9 cellular contexts compared by ENCODE assay signal in genomic region chr10:35447693-35448407, GRCh38.
DNase-seq lines count a peak whose midpoint lies in the region; ATAC-seq, FAIRE-seq and TF ChIP-seq lines count a peak whose summit lies in the region.
"Had no signal": no experiment of that assay in that cellular context is flagged by ENCODE, and none has a peak within 500 bp of the region (broad histone marks: within the 10 kb centered on the region; RNA-seq: fewer than 3 reads in every experiment).

No MANE protein-coding gene starts in this region.

- FAIRE-seq in endothelial cell of umbilical vein (lab: Jason Lieb, UNC) = peak; percentile 90

- H3K27ac Mint-ChIP-seq in T-helper 1 cell treated with Interleukin-12 subunit alpha and Interleukin-12 subunit beta and Interleukin-4 antibody, amounts not matched to agents 30 μg/mL and 1 μg/mL, for 36 hours = peak overlapping the region; percentile 81
- peak overlapping the region; percentile 91 for H3K27ac Mint-ChIP-seq in neural crest cell (ENCODE audit: unreplicated experiment)

- H3K4me2 ChIP-seq in HCT116 (ENCODE audit: low read length) (peak overlapping the region; percentile 69), endothelial cell of umbilical vein (ENCODE audit: insufficient read depth, low read length) (peak overlapping the region; percentile 88)

- peaks cover 22% of the 10 kb centered on the region for H3K9me3 Mint-ChIP-seq in T-helper 1 cell treated with Interleukin-12 subunit alpha and Interleukin-12 subunit beta and Interleukin-4 antibody, amounts not matched to agents 30 μg/mL and 1 μg/mL, for 36 hours
- peaks cover 14% of the 10 kb centered on the region for H3K9me3 Mint-ChIP-seq in neural crest cell

- H3K27me3 ChIP-seq in HCT116 (ENCODE audit: insufficient read depth, low read length) (no peaks in the 10 kb centered on the region), endothelial cell of umbilical vein (ENCODE audit: control insufficient read depth in 2 of 2, insufficient read depth in 2 of 2, low read length in 2 of 2) (no peaks in the 10 kb centered on the region)
- H3K27me3 ChIP-seq: cardiac muscle cell had no signal

- H3K4me1 ChIP-seq in HCT116 (ENCODE audit: control insufficient read depth in 1 of 2, insufficient read depth in 2 of 2, low read length in 2 of 2) = peaks cover 25 to 30% of the 10 kb centered on the region in 2 experiments
- peaks cover 61% of the 10 kb centered on the region for H3K4me1 ChIP-seq in endothelial cell of umbilical vein (ENCODE audit: control insufficient read depth, extremely low read depth, insufficient read depth, low read length)

- no peak overlapping the region for H2AFZ ChIP-seq in HCT116 (ENCODE audit: low read depth, low read length, poor library complexity, severe bottlenecking)
- H2AFZ ChIP-seq in endothelial cell of umbilical vein (ENCODE audit: low read depth, low read length) = no peak overlapping the region

- RAD21 ChIA-PET in HCT116 (lab: Charles Lee; ENCODE audit: low non-redundant PET in 1 of 2, low total read pairs in 2 of 2, uncharacterized antibody in 2 of 2, unreplicated experiment in 2 of 2) = no interaction called here

- H3K27me3 Mint-ChIP-seq in T-helper 1 cell treated with Interleukin-12 subunit alpha and Interleukin-12 subunit beta and Interleukin-4 antibody, amounts not matched to agents 30 μg/mL and 1 μg/mL, for 36 hours (ENCODE audit: low read depth) = no peaks in the 10 kb centered on the region
- no peaks in the 10 kb centered on the region for H3K27me3 Mint-ChIP-seq in neural crest cell (ENCODE audit: low read depth)

- no TSS peak for BruUV-seq in HCT116 (replicated peaks; lab: Mats Ljungman, UMichigan)
- BruUV-seq in endothelial cell of umbilical vein (replicated peaks; lab: Mats Ljungman, UMichigan) = TSS peak; percentile 92

- intact Hi-C loops in HCT116 (cut with micrococcal nuclease) = no loop called here
- intact Hi-C loops in endothelial cell of umbilical vein (cut with micrococcal nuclease) = loop anchor here (1.0 to 5.0 kb wide), 6 partner anchors 15 to 111 kb away; partner anchors contain the start of gene CCNY

- H4K20me1 ChIP-seq in HCT116 (ENCODE audit: insufficient read depth) (no peaks in the 10 kb centered on the region), endothelial cell of umbilical vein (replicated peaks; ENCODE audit: control insufficient read depth, extremely low read depth, insufficient read depth, low read length) (no peaks in the 10 kb centered on the region)

- dilution Hi-C loops in endothelial cell of umbilical vein (cut with MboI; ENCODE audit: extremely low pct_ligation_motif_present, low sequenced_read_pairs) = no loop called here

- H3K27ac ChIP-seq in HCT116 (ENCODE audit: low read depth, low read length) (peak overlapping the region; percentile 46), endothelial cell of umbilical vein (ENCODE audit: insufficient read depth, low read depth, low read length) (peak overlapping the region; percentile 97)
- H3K27ac ChIP-seq: cardiac muscle cell had no signal

- no peaks in the 10 kb centered on the region for H3K9me1 ChIP-seq in endothelial cell of umbilical vein (replicated peaks; ENCODE audit: control insufficient read depth, extremely low read depth, insufficient read depth, low read length)

- no peak for TF ChIP-seq POLR2A in HCT116 (IDR thresholded peaks at IDR 0.05; ENCODE audit: borderline replicate concordance, extremely low read depth, insufficient read depth, insufficient read length)
- TF ChIP-seq POLR2A in endothelial cell of umbilical vein (IDR thresholded peaks at IDR 0.05; ENCODE audit: low read depth, low read length) = no peak

- H3K9me3 ChIP-seq in HCT116 (ENCODE audit: control insufficient read depth in 1 of 2, insufficient read depth in 1 of 2, low read depth in 1 of 2, low read length in 2 of 2) (peaks cover 7 to 23% of the 10 kb centered on the region in 2 experiments; a peak in 2 of 4 replicates), endothelial cell of umbilical vein (replicated peaks; ENCODE audit: control insufficient read depth, insufficient read depth, low read length) (peaks cover 4% of the 10 kb centered on the region)

- H3K79me2 ChIP-seq in HCT116 (ENCODE audit: insufficient read depth, low read length) (peaks cover 93% of the 10 kb centered on the region), endothelial cell of umbilical vein (ENCODE audit: control insufficient read depth, insufficient read depth, low read length) (peaks cover 84% of the 10 kb centered on the region)

- TF ChIP-seq RAD21 in HCT116 (IDR thresholded peaks at IDR 0.05; ENCODE audit: low read depth) = no peak

- peaks cover 46% of the 10 kb centered on the region for H3K4me1 Mint-ChIP-seq in T-helper 1 cell treated with Interleukin-12 subunit alpha and Interleukin-12 subunit beta and Interleukin-4 antibody, amounts not matched to agents 30 μg/mL and 1 μg/mL, for 36 hours (ENCODE audit: low read depth)
- H3K4me1 Mint-ChIP-seq in neural crest cell = peaks cover 36% of the 10 kb centered on the region

- peak overlapping the region; percentile 55 for H3K4me3 Mint-ChIP-seq in T-helper 1 cell treated with Interleukin-12 subunit alpha and Interleukin-12 subunit beta and Interleukin-4 antibody, amounts not matched to agents 30 μg/mL and 1 μg/mL, for 36 hours
- H3K4me3 Mint-ChIP-seq in neural crest cell = no peak overlapping the region

- DNase-seq in 8988T (peak; percentile 38), HCT116 (ENCODE audit: low read depth, low spot score) (peak; percentile 10), endothelial cell of umbilical vein (ENCODE audit: low read depth, low spot score) (peak; percentile 81), neural crest cell (ENCODE audit: low read depth, low spot score) (no peak), GM19240 (ENCODE audit: insufficient read length, low spot score) (no peak), UCSD-AML1 (lab: John Stamatoyannopoulos, UW; ENCODE audit: unreplicated experiment) (no peak)

- 0 out of 2 replicates have a peak overlapping the region, but pooled peaks have one; percentile 4 for H3K9ac ChIP-seq in HCT116 (ENCODE audit: low read length)
- peak overlapping the region; percentile 89 for H3K9ac ChIP-seq in endothelial cell of umbilical vein (replicated peaks; ENCODE audit: extremely low read depth, insufficient read depth, low read length)

- no peak for TF ChIP-seq CTCF in HCT116 (IDR thresholded peaks at IDR 0.05 in 2 of 3, conservative IDR thresholded peaks at IDR 0.05 in 1 of 3; ENCODE audit: borderline replicate concordance in 1 of 3, insufficient read depth in 1 of 3, low read depth in 2 of 3, low read length in 2 of 3)
- no peak for TF ChIP-seq CTCF in endothelial cell of umbilical vein (IDR thresholded peaks at IDR 0.05; ENCODE audit: extremely low read depth in 1 of 2, insufficient read depth in 1 of 2, low read depth in 1 of 2, low read length in 2 of 2)
- TF ChIP-seq CTCF in neural crest cell (conservative IDR thresholded peaks at IDR 0.05) = no peak

- peaks cover 16% of the 10 kb centered on the region for H3K36me3 Mint-ChIP-seq in T-helper 1 cell treated with Interleukin-12 subunit alpha and Interleukin-12 subunit beta and Interleukin-4 antibody, amounts not matched to agents 30 μg/mL and 1 μg/mL, for 36 hours (ENCODE audit: low read depth)
- peaks cover 17% of the 10 kb centered on the region for H3K36me3 Mint-ChIP-seq in neural crest cell (ENCODE audit: low read depth)

- POLR2A ChIA-PET in HCT116 (lab: Charles Lee) = no interaction called here
- POLR2A ChIA-PET in endothelial cell of umbilical vein (lab: Charles Lee) = interaction anchor here (0.8 to 1.2 kb wide), 2 partner anchors 26 to 61 kb away, joined by 3 read pairs; no protein-coding TSS in a partner anchor

- CTCF ChIA-PET in HCT116 (lab: Charles Lee) = no interaction called here
- CTCF ChIA-PET in endothelial cell of umbilical vein (lab: Charles Lee) = interaction anchor here (0.8 to 1.1 kb wide), 4 partner anchors 26 to 252 kb away, joined by 3 to 4 read pairs (median 3); no protein-coding TSS in a partner anchor

- no peaks in the 10 kb centered on the region for H3K36me3 ChIP-seq in HCT116 (ENCODE audit: control insufficient read depth in 1 of 2, insufficient read depth in 2 of 2, low read length in 2 of 2)
- H3K36me3 ChIP-seq in endothelial cell of umbilical vein (ENCODE audit: control insufficient read depth in 2 of 2, extremely low read depth in 1 of 2, insufficient read depth in 2 of 2, low read length in 2 of 2) = no peaks in the 10 kb centered on the region
- H3K36me3 ChIP-seq: cardiac muscle cell had no signal

- H3K9me2 ChIP-seq in HCT116 (ENCODE audit: insufficient read depth) = no peaks in the 10 kb centered on the region

- ATAC-seq in HCT116 = peak; percentile 81
- no peak for ATAC-seq in HG02973 (IDR thresholded peaks at IDR 0.05; ENCODE audit: unreplicated experiment)

- H3K4me3 ChIP-seq in HCT116 (replicated peaks in 1 of 2; ENCODE audit: low read depth in 1 of 2, low read length in 2 of 2) = peak overlapping the region in 1 of 2 experiments; percentile 33; a peak in 2 of 4 replicates
- peak overlapping the region in 1 of 3 experiments; percentile 34 for H3K4me3 ChIP-seq in endothelial cell of umbilical vein (replicated peaks in 1 of 3; ENCODE audit: insufficient read depth in 1 of 3, low read depth in 1 of 3, low read length in 3 of 3)
- H3K4me3 ChIP-seq: cardiac muscle cell had no signal

TF ChIP-seq in endothelial cell of umbilical vein, 7 proteins besides CTCF, POLR2A, EP300 and RAD21:
- TF ChIP-seq FOS (IDR thresholded peaks at IDR 0.05; ENCODE audit: borderline replicate concordance, insufficient read depth, low read length) = peak; percentile 15
- peak; percentile 96 for TF ChIP-seq GATA2 (IDR thresholded peaks at IDR 0.05; ENCODE audit: insufficient read depth, insufficient read length, low read depth, low read length)
- TF ChIP-seq EZH2 (IDR thresholded peaks at IDR 0.05; ENCODE audit: borderline replicate concordance, low read depth, low read length, severe bottlenecking) = no peak
- TF ChIP-seq POLR2AphosphoS5 (IDR thresholded peaks at IDR 0.05; ENCODE audit: insufficient read depth, low read depth, low read length) = no peak
- peak; percentile 87 for TF ChIP-seq MAX (IDR thresholded peaks at IDR 0.05; ENCODE audit: insufficient read depth, insufficient read length)
- TF ChIP-seq MYC (IDR thresholded peaks at IDR 0.05; ENCODE audit: low read depth, low read length) = peak; percentile 3
- TF ChIP-seq JUN (IDR thresholded peaks at IDR 0.05; ENCODE audit: borderline replicate concordance, insufficient read depth, insufficient read length, low read depth) = peak; percentile 9

Comparison
In these comparisons a context has a peak if more than half of its experiments do, and no peak if none do; other contexts are left out.
1. DNase-seq: peak in 8988T (single experiment), HCT116 (single experiment) and endothelial cell of umbilical vein (single experiment); none in neural crest cell (single experiment), GM19240 (single experiment) and UCSD-AML1 (single experiment).